Comparison of ENCODE assay signal across 1 cellular context in the genomic region with DNA sequence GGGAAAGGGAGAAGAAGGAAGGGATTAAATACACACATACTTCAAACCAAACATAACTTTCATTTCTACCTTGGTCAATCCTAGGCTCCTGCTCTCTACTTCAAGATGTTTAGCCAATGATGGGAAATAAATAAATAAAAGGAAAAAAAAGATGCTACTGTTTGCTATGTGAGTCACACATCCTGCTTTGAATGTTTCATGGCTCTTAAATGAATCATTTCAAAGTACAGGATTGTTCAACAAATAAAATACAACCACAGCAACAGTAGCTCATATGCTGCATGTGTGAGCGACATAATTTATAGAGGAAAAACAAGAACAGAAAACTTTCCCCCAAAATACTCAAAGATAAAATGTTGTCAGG.
A peak's percentile ranks its signal among the peaks of the same experiment; 100 is the strongest.
TF ChIP-seq lines count a peak whose summit lies in the region.

No MANE protein-coding gene starts in this region.

TF ChIP-seq in HepG2, 621 proteins besides CTCF, POLR2A, EP300 and RAD21 (continued from another document):
- TF ChIP-seq ZNF326 (CRISPR knock-in tag; IDR thresholded peaks at IDR 0.05; ENCODE audit: borderline replicate concordance) (no peak), ATF7 (IDR thresholded peaks at IDR 0.05) (no peak), ATF7 (CRISPR knock-in tag; IDR thresholded peaks at IDR 0.05) (no peak), ZNF530 (CRISPR knock-in tag; IDR thresholded peaks at IDR 0.05; ENCODE audit: low read depth) (no peak), ZNF138 (CRISPR knock-in tag; IDR thresholded peaks at IDR 0.05; ENCODE audit: low read depth) (no peak), ZKSCAN8 (CRISPR knock-in tag; IDR thresholded peaks at IDR 0.05; ENCODE audit: borderline replicate concordance) (no peak), HMG20B (CRISPR knock-in tag; conservative IDR thresholded peaks at IDR 0.05) (no peak), ZNF790 (CRISPR knock-in tag; IDR thresholded peaks at IDR 0.05; ENCODE audit: borderline replicate concordance) (no peak), ZNF879 (CRISPR knock-in tag; IDR thresholded peaks at IDR 0.05) (no peak), FOSL2 (CRISPR knock-in tag; IDR thresholded peaks at IDR 0.05) (peak; percentile 44; the same call in 1 of the 2 replicates), TARDBP (CRISPR knock-in tag; IDR thresholded peaks at IDR 0.05) (no peak)
TF ChIP-seq in HepG2: peak in this region for 9.
